In the genomic region with DNA sequence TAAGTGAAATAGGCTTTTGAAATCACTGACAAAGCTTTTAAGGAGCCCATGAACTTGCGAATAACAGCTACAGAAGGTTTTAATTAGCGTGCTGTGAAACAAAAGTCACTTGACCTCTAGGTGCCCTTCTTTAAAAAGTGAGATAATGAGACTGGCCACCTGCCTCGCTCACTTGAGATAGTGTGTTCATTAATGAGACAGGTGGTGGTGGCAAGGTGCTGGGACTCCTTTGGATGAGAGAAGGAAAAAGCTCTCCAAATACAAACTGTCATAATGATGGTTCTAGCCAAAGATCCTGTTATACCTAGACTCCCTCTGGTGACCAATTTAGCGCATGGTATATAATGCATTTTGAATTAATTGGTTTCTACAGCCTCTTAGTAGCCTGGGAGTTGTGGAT, we compare ENCODE assay signal across 8 cellular contexts. TPM values are rescaled to one million over a fixed set of nuclear protein-coding genes. Genes with fewer than 3 reads are reported as not detected.
DNase-seq lines count a peak whose midpoint lies in the region; ATAC-seq and TF ChIP-seq lines count a peak whose summit lies in the region.

No MANE protein-coding gene starts in this region.

- ATAC-seq in Panc1 (peak; percentile 90), lower lobe of right lung (no peak)

- TF ChIP-seq CTCF in MM.1S (IDR thresholded peaks at IDR 0.05; ENCODE audit: low read length): peak; percentile 23
- TF ChIP-seq CTCF in Panc1 (IDR thresholded peaks at IDR 0.05): no peak; the same call in 1 of the 2 replicates
- no peak for TF ChIP-seq CTCF in lower lobe of right lung (IDR thresholded peaks at IDR 0.05)

- no TSS peak for BruUV-seq in Panc1 (replicated peaks; lab: Mats Ljungman, UMichigan)

- H3K27ac ChIP-seq in MM.1S (ENCODE audit: low read length): no peak overlapping the region
- no peak overlapping the region for H3K27ac ChIP-seq in Panc1 (ENCODE audit: low read length)
- H3K27ac ChIP-seq in lower lobe of right lung: no peak overlapping the region

- no peaks in the 10 kb centered on the region for H3K9me2 ChIP-seq in MM.1S (replicated peaks; ENCODE audit: insufficient read depth, low read length)

- H3K79me2 ChIP-seq in MM.1S (ENCODE audit: low read length): no peaks in the 10 kb centered on the region

- no peak overlapping the region for H3K4me3 ChIP-seq in MM.1S (ENCODE audit: low read length)
- H3K4me3 ChIP-seq in Panc1 (ENCODE audit: low read depth in 2 of 2, low read length in 2 of 2): no peak overlapping the region
- no peak overlapping the region for H3K4me3 ChIP-seq in lower lobe of right lung

- POLR2A ChIA-PET in Panc1 (lab: Charles Lee): no interaction called here

- no peaks in the 10 kb centered on the region for H3F3A ChIP-seq in MM.1S (ENCODE audit: insufficient read depth, low read length)

- CTCF ChIA-PET in Panc1 (lab: Charles Lee): interaction anchor here (0.6 to 1.6 kb wide), 4 partner anchors 70 to 248 kb away, joined by 3 to 9 read pairs (median 3); no protein-coding TSS in a partner anchor

- H3K9ac ChIP-seq in MM.1S (ENCODE audit: low read length): no peak overlapping the region

- H3K36me3 ChIP-seq in MM.1S (replicated peaks; ENCODE audit: insufficient read depth, low read length): no peaks in the 10 kb centered on the region
- H3K36me3 ChIP-seq in Panc1 (ENCODE audit: control insufficient read depth, insufficient read depth, low read length): no peaks in the 10 kb centered on the region
- no peaks in the 10 kb centered on the region for H3K36me3 ChIP-seq in lower lobe of right lung

- intact Hi-C loops in Panc1 (cut with micrococcal nuclease; ENCODE audit: unreplicated experiment): loop anchor here (2.0 kb wide), 1 partner anchor 106 kb away; no protein-coding TSS in a partner anchor
- intact Hi-C loops in lower lobe of right lung (cut with DNase I): no loop called here

- in situ Hi-C loops in Panc1 (cut with HindIII; ENCODE audit: low pct_unique_long_range_greater_than_20kb, low sequenced_read_pairs): no loop called here

- no peak overlapping the region for H2AFZ ChIP-seq in MM.1S (ENCODE audit: low read length)

- H3K9me3 ChIP-seq in MM.1S (replicated peaks; ENCODE audit: insufficient read depth, low read length) (no peaks in the 10 kb centered on the region), Panc1 (ENCODE audit: control insufficient read depth, insufficient read depth, low read depth, low read length) (no peaks in the 10 kb centered on the region), lower lobe of right lung (no peaks in the 10 kb centered on the region)

- no peaks in the 10 kb centered on the region for H3K4me1 ChIP-seq in MM.1S (ENCODE audit: low read length)
- no peaks in the 10 kb centered on the region for H3K4me1 ChIP-seq in Panc1 (ENCODE audit: control insufficient read depth, insufficient read depth, low read length)
- H3K4me1 ChIP-seq in lower lobe of right lung: no peaks in the 10 kb centered on the region

- DNase-seq in AML-193 (lab: John Stamatoyannopoulos, UW) (peak; percentile 7 to 26), MM.1S (peak; percentile 13), Panc1 (ENCODE audit: low read depth, low spot score) (no peak), inferior parietal cortex (ENCODE audit: extremely low spot score) (peak; percentile 17), lower lobe of right lung (no peak)
- no peak for DNase-seq in activated CD4-positive, alpha-beta T cell treated with anti-CD3 and anti-CD28 coated beads, Interleukin-2, amount 50 U/mL, for 4 hours
- DNase-seq in activated T-cell treated with anti-CD3 and anti-CD28 coated beads, Interleukin-2, amount 50 U/mL, for 48 hours: no peak
- no peak for DNase-seq in stimulated activated CD4-positive, alpha-beta T cell treated with anti-CD3 and anti-CD28 coated beads, Interleukin-15, amount 100 ng/mL, for 24 hours

- H3K27me3 ChIP-seq in MM.1S (replicated peaks; ENCODE audit: insufficient read depth, low read length) (no peaks in the 10 kb centered on the region), Panc1 (ENCODE audit: control insufficient read depth, insufficient read depth, low read length) (peaks cover 2% of the 10 kb centered on the region; the same call in 1 of the 2 replicates), lower lobe of right lung (ENCODE audit: low read depth) (no peaks in the 10 kb centered on the region)

- H3K4me2 ChIP-seq in MM.1S (ENCODE audit: low read depth, low read length): no peak overlapping the region

- H4K20me1 ChIP-seq in MM.1S (ENCODE audit: insufficient read depth, low read length): no peaks in the 10 kb centered on the region

RNA-seq across cellular contexts. Expression of a gene that starts 22.7 kb away (rescaled TPM):
- total RNA-seq in Panc1 (2021; ENCODE audit: unreplicated experiment) (71.7 TPM), lower lobe of right lung (56.4 TPM)
- 18.8 TPM for polyA plus RNA-seq in Panc1 (2012; ENCODE audit: insufficient read length)

Comparison
In these comparisons a context has a peak if more than half of its experiments do, and no peak if none do; other contexts are left out.
1. DNase-seq: peak in AML-193 (2 of 2), MM.1S (single experiment) and inferior parietal cortex (single experiment); none in Panc1 (single experiment), lower lobe of right lung (single experiment), activated CD4-positive, alpha-beta T cell treated with anti-CD3 and anti-CD28 coated beads, Interleukin-2, amount 50 U/mL, for 4 hours (0 of 2), activated T-cell treated with anti-CD3 and anti-CD28 coated beads, Interleukin-2, amount 50 U/mL, for 48 hours (0 of 2) and stimulated activated CD4-positive, alpha-beta T cell treated with anti-CD3 and anti-CD28 coated beads, Interleukin-15, amount 100 ng/mL, for 24 hours (single experiment).